In the genomic region with DNA sequence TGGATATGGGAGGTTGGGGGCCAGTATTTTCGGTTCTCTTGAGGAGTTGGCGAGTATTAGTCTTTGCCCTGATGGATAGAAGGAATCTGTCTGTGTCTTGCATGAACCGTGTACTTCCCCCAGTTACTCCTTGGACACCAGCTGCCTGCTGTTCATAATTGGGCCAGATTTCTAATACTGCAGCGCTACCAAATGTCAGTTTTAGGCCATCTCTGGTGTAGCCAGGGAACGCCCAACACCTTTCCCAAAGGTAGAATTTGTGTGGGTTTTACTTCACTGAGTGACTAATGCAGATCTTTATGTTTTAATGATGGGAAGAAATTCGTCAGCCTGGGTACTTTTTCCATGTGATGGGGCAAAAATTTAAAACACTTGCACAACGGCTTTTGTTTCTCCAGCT, we compare ENCODE assay signal across 9 cellular contexts. TPM values are rescaled to one million over a fixed set of nuclear protein-coding genes. Genes with fewer than 3 reads are reported as not detected.
DNase-seq lines count a peak whose midpoint lies in the region; ATAC-seq and TF ChIP-seq lines count a peak whose summit lies in the region.
"Had no signal": no experiment of that assay in that cellular context is flagged by ENCODE, and none has a peak within 500 bp of the region (broad histone marks: within the 10 kb centered on the region; RNA-seq: fewer than 3 reads in every experiment).

No MANE protein-coding gene starts in this region.

- H3K36me3 ChIP-seq in DND-41 (ENCODE audit: insufficient read depth, low read length), result 0 out of 2 replicates have a peak, but pooled peaks cover 2% of the 10 kb centered on the region
- H3K36me3 ChIP-seq in trophoblast cell (ENCODE audit: control insufficient read depth in 1 of 2, insufficient read depth in 2 of 2, low read length in 2 of 2), result no peaks in the 10 kb centered on the region

- TF ChIP-seq POLR2A in erythroblast (IDR thresholded peaks at IDR 0.05; ENCODE audit: low read length), result no peak

- H4K12ac ChIP-seq in trophoblast cell (ENCODE audit: low read depth, low read length), result no peak overlapping the region

- no peak overlapping the region for H4K8ac ChIP-seq in trophoblast cell (ENCODE audit: low read depth, low read length)

- H3K79me2 ChIP-seq in DND-41 (ENCODE audit: insufficient read depth, low read length) (peaks cover 94% of the 10 kb centered on the region), trophoblast cell (ENCODE audit: control insufficient read depth, insufficient read depth, low read length, poor library complexity) (peaks cover 23% of the 10 kb centered on the region)

- ATAC-seq in DND-41 (ENCODE audit: insufficient read depth, low read depth), result no peak
- ATAC-seq in HG03135 (IDR thresholded peaks at IDR 0.05; ENCODE audit: unreplicated experiment), result no peak
- ATAC-seq: effector memory CD8-positive, alpha-beta T cell had no signal

- TF ChIP-seq CTCF in DND-41 (IDR thresholded peaks at IDR 0.05; ENCODE audit: borderline replicate concordance, extremely low read depth, low read length, poor library complexity, severe bottlenecking), result no peak
- no peak for TF ChIP-seq CTCF in epithelial cell of esophagus (IDR thresholded peaks at IDR 0.05; ENCODE audit: insufficient read depth, low read depth, low read length, missing control alignments)

- no peak overlapping the region for H2BK5ac ChIP-seq in trophoblast cell (ENCODE audit: low read depth, low read length, poor library complexity)

- H3K23ac ChIP-seq in trophoblast cell (ENCODE audit: low read length), result no peak overlapping the region

- H2AFZ ChIP-seq in DND-41 (ENCODE audit: low read depth, low read length), result no peak overlapping the region
- no peak overlapping the region for H2AFZ ChIP-seq in trophoblast cell (ENCODE audit: insufficient read depth, low read length, poor library complexity)

- H3K14ac ChIP-seq in trophoblast cell (ENCODE audit: low read length), result no peak overlapping the region

- no peaks in the 10 kb centered on the region for H3K27me3 ChIP-seq in DND-41 (ENCODE audit: insufficient read depth, low read length, poor library complexity)
- no peaks in the 10 kb centered on the region for H3K27me3 ChIP-seq in trophoblast cell (ENCODE audit: insufficient read depth, low read length)

- peak overlapping the region; percentile 80 for H3K4ac ChIP-seq in trophoblast cell (ENCODE audit: low read depth, low read length)

- H2BK120ac ChIP-seq in trophoblast cell (ENCODE audit: insufficient read depth, low read length, poor library complexity), result no peak overlapping the region

- no peak for DNase-seq in DND-41
- DNase-seq in NCI-H69 (lab: John Stamatoyannopoulos, UW), result peak; percentile 67
- DNase-seq in epithelial cell of esophagus (ENCODE audit: low read depth), result peak; percentile 84
- DNase-seq in trophoblast cell, result peak; percentile 63 to 78
- no peak for DNase-seq in erythroblast (lab: John Stamatoyannopoulos, UW)
- no peak for DNase-seq in NOMO-1 treated with DMSO at 0.1 percent for 48 hours (lab: John Stamatoyannopoulos, UW; ENCODE audit: unreplicated experiment)
- no peak for DNase-seq in stimulated activated CD4-positive, alpha-beta T cell treated with anti-CD3 and anti-CD28 coated beads, Interleukin-2, amount 100 ng/mL, for 24 hours
- DNase-seq: effector memory CD8-positive, alpha-beta T cell had no signal

- no peak overlapping the region for H3K9ac ChIP-seq in DND-41 (ENCODE audit: low read depth, low read length)
- H3K9ac ChIP-seq in trophoblast cell (ENCODE audit: low read length), result no peak overlapping the region

- no peak overlapping the region for H2BK12ac ChIP-seq in trophoblast cell (ENCODE audit: low read length)

- H3K4me3 ChIP-seq in DND-41 (ENCODE audit: low read depth in 1 of 2, low read length in 2 of 2) (no peak overlapping the region), epithelial cell of esophagus (ENCODE audit: low read length) (no peak overlapping the region), trophoblast cell (ENCODE audit: low read depth, low read length) (no peak overlapping the region)

- H4K20me1 ChIP-seq in DND-41 (ENCODE audit: insufficient read depth, low read length), result peaks cover 51% of the 10 kb centered on the region

- H3K4me2 ChIP-seq in DND-41 (ENCODE audit: insufficient read depth, low read length), result no peak overlapping the region
- no peak overlapping the region for H3K4me2 ChIP-seq in trophoblast cell (ENCODE audit: low read length)

- no peaks in the 10 kb centered on the region for H3K79me1 ChIP-seq in trophoblast cell (ENCODE audit: low read length)

- WGBS in trophoblast cell (ENCODE audit: extremely low coverage, insufficient coverage, insufficient read length), result no CpG with 5 or more reads among the region's 7 CpGs

- H3K9me3 ChIP-seq in DND-41 (ENCODE audit: insufficient read depth, low read length, severe bottlenecking) (no peaks in the 10 kb centered on the region), trophoblast cell (ENCODE audit: insufficient read depth, low read depth, low read length) (no peaks in the 10 kb centered on the region)

- H2AK5ac ChIP-seq in trophoblast cell (ENCODE audit: low read length), result no peak overlapping the region

- H3K4me1 ChIP-seq in DND-41 (ENCODE audit: insufficient read depth, low read length) (peaks cover 15% of the 10 kb centered on the region), trophoblast cell (ENCODE audit: control insufficient read depth in 1 of 2, insufficient read depth in 2 of 2, low read length in 2 of 2) (peaks cover 14 to 18% of the 10 kb centered on the region in 2 experiments)

- no peak overlapping the region for H4K91ac ChIP-seq in trophoblast cell (ENCODE audit: low read depth, low read length)

- H3K27ac ChIP-seq in DND-41 (ENCODE audit: low read length) (0 out of 2 replicates have a peak overlapping the region, but pooled peaks have one; percentile 15), trophoblast cell (ENCODE audit: low read depth, low read length) (no peak overlapping the region)

- H3K18ac ChIP-seq in trophoblast cell (ENCODE audit: low read length), result no peak overlapping the region

RNA-seq across cellular contexts. Expression of a gene that starts 18.4 kb away (rescaled TPM):
- 139 and 141 TPM in 2 replicates for polyA plus RNA-seq in trophoblast cell (2013)

Comparison
In these comparisons a context has a peak if more than half of its experiments do, and no peak if none do; other contexts are left out.
1. DNase-seq: peak in NCI-H69 (single experiment), epithelial cell of esophagus (single experiment) and trophoblast cell (2 of 2); none in DND-41 (single experiment), erythroblast (0 of 2), NOMO-1 treated with DMSO at 0.1 percent for 48 hours (single experiment) and stimulated activated CD4-positive, alpha-beta T cell treated with anti-CD3 and anti-CD28 coated beads, Interleukin-2, amount 100 ng/mL, for 24 hours (0 of 2).